In the genomic region with DNA sequence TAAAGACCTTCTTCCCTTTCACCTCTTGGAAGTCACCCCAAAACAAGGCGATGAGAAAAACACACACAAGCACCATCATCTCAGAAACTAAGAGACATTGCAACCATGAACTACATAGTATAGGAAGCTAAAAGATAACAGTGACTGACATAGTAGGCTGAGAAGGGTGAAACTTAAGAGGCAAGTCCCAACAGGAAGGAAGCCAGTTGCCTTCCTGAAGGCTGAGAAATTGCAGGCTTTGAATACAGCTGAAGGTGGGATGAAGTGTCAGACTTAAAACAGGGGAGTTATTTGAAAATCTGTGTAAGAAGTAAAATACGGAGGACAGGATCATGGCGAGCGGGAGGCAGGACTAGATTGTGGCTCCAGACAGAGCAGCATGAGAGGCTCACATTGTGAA, we compare ENCODE assay signal across 19 cellular contexts. TPM values are rescaled to one million over a fixed set of nuclear protein-coding genes. Genes with fewer than 3 reads are reported as not detected.
DNase-seq lines count a peak whose midpoint lies in the region; ATAC-seq, FAIRE-seq and TF ChIP-seq lines count a peak whose summit lies in the region.
"Had no signal": no experiment of that assay in that cellular context is flagged by ENCODE, and none has a peak within 500 bp of the region (broad histone marks: within the 10 kb centered on the region; RNA-seq: fewer than 3 reads in every experiment).

No MANE protein-coding gene starts in this region.

- WGBS in thyroid gland, 2 donors = 95 to 96% methylated on average over 4 of the region's 4 CpGs

- H3K27ac Mint-ChIP-seq in activated CD4-positive, alpha-beta T cell treated with anti-CD3 and anti-CD28 coated beads, Interleukin-2, amount 10 ng/mL, durations not matched to agents 7 days and 5 days = peak overlapping the region; percentile 58
- H3K27ac Mint-ChIP-seq in type B pancreatic cell = peak overlapping the region; percentile 16
- H3K27ac Mint-ChIP-seq: IgD-negative memory B cell had no signal

- H3K27me3 Mint-ChIP-seq in activated CD4-positive, alpha-beta T cell treated with anti-CD3 and anti-CD28 coated beads, Interleukin-2, amount 10 ng/mL, durations not matched to agents 7 days and 5 days = peaks cover 3% of the 10 kb centered on the region
- H3K27me3 Mint-ChIP-seq in type B pancreatic cell = no peaks in the 10 kb centered on the region
- H3K27me3 Mint-ChIP-seq: IgD-negative memory B cell had no signal

- ATAC-seq in GM21717 (IDR thresholded peaks at IDR 0.05; ENCODE audit: unreplicated experiment) = no peak

- intact Hi-C loops in thyroid gland (cut with DNase I) = no loop called here

- H3K36me3 Mint-ChIP-seq in activated CD4-positive, alpha-beta T cell treated with anti-CD3 and anti-CD28 coated beads, Interleukin-2, amount 10 ng/mL, durations not matched to agents 7 days and 5 days (ENCODE audit: low read depth) = peaks cover 65% of the 10 kb centered on the region
- H3K36me3 Mint-ChIP-seq in type B pancreatic cell = peaks cover 11% of the 10 kb centered on the region

- H3K27me3 ChIP-seq in bronchial epithelial cell (ENCODE audit: control insufficient read depth, insufficient read depth, low read length) = no peaks in the 10 kb centered on the region
- no peaks in the 10 kb centered on the region for H3K27me3 ChIP-seq in keratinocyte (ENCODE audit: control insufficient read depth, extremely low read depth, insufficient read depth, low read length)
- no peaks in the 10 kb centered on the region for H3K27me3 ChIP-seq in thyroid gland
- H3K27me3 ChIP-seq: BLaER1 treated with 17β-estradiol and CSF1 and Interleukin-3, amounts not matched to agents 10 nM and 100 nM had no signal

- H3K4me1 Mint-ChIP-seq in activated CD4-positive, alpha-beta T cell treated with anti-CD3 and anti-CD28 coated beads, Interleukin-2, amount 10 ng/mL, durations not matched to agents 7 days and 5 days = peaks cover 2% of the 10 kb centered on the region
- no peaks in the 10 kb centered on the region for H3K4me1 Mint-ChIP-seq in type B pancreatic cell (ENCODE audit: unreplicated experiment)

- peaks cover 23% of the 10 kb centered on the region for H3K4me1 ChIP-seq in keratinocyte (ENCODE audit: control insufficient read depth, extremely low read depth, insufficient read depth, low read length)
- H3K4me1 ChIP-seq in thyroid gland = peaks cover 3 to 5% of the 10 kb centered on the region in 2 donors
- H3K4me1 ChIP-seq: BLaER1 treated with 17β-estradiol and CSF1 and Interleukin-3, amounts not matched to agents 10 nM and 100 nM; HAP-1 had no signal

- H3K9me3 ChIP-seq in keratinocyte (ENCODE audit: control insufficient read depth, low read depth, low read length) = no peaks in the 10 kb centered on the region
- H3K9me3 ChIP-seq in thyroid gland = no peaks in the 10 kb centered on the region
- H3K9me3 ChIP-seq: HAP-1 had no signal

- peak overlapping the region; percentile 50 for H3K4me2 ChIP-seq in keratinocyte (ENCODE audit: control insufficient read depth, extremely low read depth, insufficient read depth, low read depth, low read length)
- H3K4me2 ChIP-seq: BLaER1 treated with 17β-estradiol and CSF1 and Interleukin-3, amounts not matched to agents 10 nM and 100 nM had no signal

- FAIRE-seq in bronchial epithelial cell (lab: Jason Lieb, UNC) = no peak
- FAIRE-seq in keratinocyte (lab: Jason Lieb, UNC) = peak; percentile 88

- no peak for TF ChIP-seq POLR2A in thyroid gland (IDR thresholded peaks at IDR 0.05)

- no peaks in the 10 kb centered on the region for H3K36me3 ChIP-seq in bronchial epithelial cell (ENCODE audit: control insufficient read depth, insufficient read depth, low read length)
- no peaks in the 10 kb centered on the region for H3K36me3 ChIP-seq in keratinocyte (ENCODE audit: control insufficient read depth in 2 of 2, extremely low read depth in 1 of 2, insufficient read depth in 2 of 2, low read length in 2 of 2)
- no peaks in the 10 kb centered on the region for H3K36me3 ChIP-seq in thyroid gland

- POLR2A ChIA-PET in activated CD4-positive, alpha-beta T cell treated with anti-CD3 and anti-CD28 coated beads, Interleukin-2, amount 10 ng/mL, durations not matched to agents 7 days and 5 days (lab: Charles Lee) = no interaction called here

- CTCF ChIA-PET in activated CD4-positive, alpha-beta T cell treated with anti-CD3 and anti-CD28 coated beads, Interleukin-2, amount 10 ng/mL, durations not matched to agents 7 days and 5 days (lab: Charles Lee) = interaction anchor here (1.6 kb wide), 1 partner anchor 26 kb away, joined by 3 read pairs; no protein-coding TSS in a partner anchor

- H3K9ac ChIP-seq in keratinocyte (ENCODE audit: control insufficient read depth, extremely low read depth, insufficient read depth, low read length) = peak overlapping the region; percentile 65
- H3K9ac ChIP-seq: BLaER1 treated with 17β-estradiol and CSF1 and Interleukin-3, amounts not matched to agents 10 nM and 100 nM had no signal

- H3K9me3 Mint-ChIP-seq in activated CD4-positive, alpha-beta T cell treated with anti-CD3 and anti-CD28 coated beads, Interleukin-2, amount 10 ng/mL, durations not matched to agents 7 days and 5 days = peaks cover 11% of the 10 kb centered on the region
- peaks cover 14% of the 10 kb centered on the region for H3K9me3 Mint-ChIP-seq in type B pancreatic cell

- H4K20me1 ChIP-seq in keratinocyte (ENCODE audit: control insufficient read depth, extremely low read depth, insufficient read depth, low read length) = no peaks in the 10 kb centered on the region
- H4K20me1 ChIP-seq: BLaER1 treated with 17β-estradiol and CSF1 and Interleukin-3, amounts not matched to agents 10 nM and 100 nM had no signal

- in situ Hi-C loops in ACHN (cut with HindIII; ENCODE audit: low pct_ligation_motif_present, low pct_unique_long_range_greater_than_20kb, low sequenced_read_pairs) = no loop called here

- no peaks in the 10 kb centered on the region for H3K79me2 ChIP-seq in keratinocyte (ENCODE audit: control insufficient read depth, insufficient read depth, low read length)

- H3K27ac ChIP-seq in keratinocyte (ENCODE audit: control insufficient read depth, insufficient read depth, low read length) (peak overlapping the region; percentile 69), thyroid gland (no peak overlapping the region)
- H3K27ac ChIP-seq: 22Rv1; BLaER1 treated with 17β-estradiol and CSF1 and Interleukin-3, amounts not matched to agents 10 nM and 100 nM; SK-N-MC had no signal

- H3K9me1 ChIP-seq in keratinocyte (ENCODE audit: control insufficient read depth, extremely low read depth, insufficient read depth, low read length) = no peaks in the 10 kb centered on the region

- no peak overlapping the region for H3K4me3 ChIP-seq in bronchial epithelial cell (ENCODE audit: low read depth, low read length)
- peak overlapping the region in 2 of 3 experiments; percentile 37 to 45 for H3K4me3 ChIP-seq in keratinocyte (ENCODE audit: control insufficient read depth in 2 of 3, extremely low read depth in 1 of 3, insufficient read depth in 2 of 3, low read depth in 1 of 3, low read length in 3 of 3)
- H3K4me3 ChIP-seq in thyroid gland (replicated peaks in 1 of 3) = no peak overlapping the region
- H3K4me3 ChIP-seq: HAP-1, SK-N-MC had no signal

- no peak for DNase-seq in activated CD4-positive, alpha-beta T cell treated with anti-CD3 and anti-CD28 coated beads, Interleukin-2, amount 10 ng/mL, durations not matched to agents 7 days and 5 days
- DNase-seq in activated CD4-positive, alpha-beta T cell treated with anti-CD3 and anti-CD28 coated beads for 48 hours = no peak
- DNase-seq in bronchial epithelial cell (ENCODE audit: low read depth) = peak; percentile 90
- DNase-seq in keratinocyte (ENCODE audit: low read depth, low spot score) = no peak
- DNase-seq in type B pancreatic cell (ENCODE audit: extremely low spot score, unreplicated experiment) = no peak
- no peak for DNase-seq in thyroid gland
- no peak for DNase-seq in ACHN
- DNase-seq: DMS153, NCI-H1436 treated with DMSO at 0.1 percent for 48 hours, NCI-H2081, NCI-H524 treated with DMSO at 0.1 percent for 48 hours had no signal

- dilution Hi-C loops in keratinocyte (cut with MboI; ENCODE audit: extremely low pct_ligation_motif_present, low sequenced_read_pairs) = no loop called here

- TF ChIP-seq CTCF in bronchial epithelial cell (IDR thresholded peaks at IDR 0.05; ENCODE audit: insufficient read depth, low read length, severe bottlenecking) (no peak), keratinocyte (optimal IDR thresholded peaks at IDR 0.05 in 1 of 3, IDR thresholded peaks at IDR 0.05 in 1 of 3, conservative IDR thresholded peaks at IDR 0.05 in 1 of 3; ENCODE audit: extremely low read depth in 1 of 3, insufficient read depth in 2 of 3, low read length in 3 of 3) (no peak), type B pancreatic cell (conservative IDR thresholded peaks at IDR 0.05) (no peak), thyroid gland (IDR thresholded peaks at IDR 0.05) (no peak)

- peak overlapping the region; percentile 90 for H2AFZ ChIP-seq in keratinocyte (ENCODE audit: control insufficient read depth, low read length)

- no peak overlapping the region for H3K4me3 Mint-ChIP-seq in activated CD4-positive, alpha-beta T cell treated with anti-CD3 and anti-CD28 coated beads, Interleukin-2, amount 10 ng/mL, durations not matched to agents 7 days and 5 days
- peak overlapping the region; percentile 18 for H3K4me3 Mint-ChIP-seq in type B pancreatic cell
- H3K4me3 Mint-ChIP-seq: IgD-negative memory B cell had no signal

RNA-seq across cellular contexts. Expression of a gene that starts 27.8 kb away (rescaled TPM):
- 10 to 100 TPM in 1 of 2 experiments, 1 to 10 TPM in 1; 9.9 to 11.4 TPM for total RNA-seq in activated CD4-positive, alpha-beta T cell treated with anti-CD3 and anti-CD28 coated beads, Interleukin-2, amount 10 ng/mL, durations not matched to agents 7 days and 5 days
- 1.3 and 6.7 TPM in 2 replicates for total RNA-seq in bronchial epithelial cell
- polyA plus RNA-seq in keratinocyte = 0.15 to 0.34 TPM (median 0.31 TPM) in 3 replicates
- 1.8 TPM for polyA plus RNA-seq in keratinocyte (2011; ENCODE audit: low read depth)
- 0.17 and 0.49 TPM in 2 replicates for polyA plus RNA-seq in keratinocyte (2011; cell fraction: cytosol; rRNA removed)
- polyA plus RNA-seq in keratinocyte (2011; cell fraction: nucleus; rRNA removed) = 0.33 and 0.98 TPM in 2 replicates
- polyA plus RNA-seq in keratinocyte (2012; ENCODE audit: low replicate concordance) = 0.19 and 1.6 TPM in 2 replicates
- 0.16 to 0.20 TPM in 2 of 3 replicates, not detected in the other for polyA minus RNA-seq in keratinocyte
- 2.7 TPM for polyA minus RNA-seq in keratinocyte (2011; cell fraction: cytosol; rRNA and poly(A)+ RNA removed)
- polyA minus RNA-seq in keratinocyte (2011; cell fraction: nucleus; rRNA and poly(A)+ RNA removed) = 0.85 and 1.9 TPM in 2 replicates
- 5.9 and 12.0 TPM in 2 replicates for total RNA-seq in type B pancreatic cell (ENCODE audit: low replicate concordance)
- total RNA-seq in thyroid gland = 10 to 100 TPM in 1 of 4 donors, 1 to 10 TPM in 3; 1.1 to 10.3 (median 6.6) TPM
- total RNA-seq: HT1080, OCI-LY7 had no signal

RNA-seq across cellular contexts. Expression of a gene that starts 55.7 kb away (rescaled TPM):
- total RNA-seq in activated CD4-positive, alpha-beta T cell treated with anti-CD3 and anti-CD28 coated beads, Interleukin-2, amount 10 ng/mL, durations not matched to agents 7 days and 5 days = under 1 TPM in 1 of 2 experiments, not detected in 1; 0.27 TPM
- total RNA-seq in bronchial epithelial cell = not detected in 2 replicates
- polyA plus RNA-seq in keratinocyte = not detected in 3 replicates
- polyA plus RNA-seq in keratinocyte (2011; ENCODE audit: low read depth) = not detected
- not detected in 2 replicates for polyA plus RNA-seq in keratinocyte (2011; cell fraction: cytosol; rRNA removed)
- 0.07 TPM in 1 of 2 replicates, not detected in the other for polyA plus RNA-seq in keratinocyte (2011; cell fraction: nucleus; rRNA removed)
- polyA plus RNA-seq in keratinocyte (2012; ENCODE audit: low replicate concordance) = not detected in 2 replicates
- polyA minus RNA-seq in keratinocyte = not detected in 3 replicates
- not detected for polyA minus RNA-seq in keratinocyte (2011; cell fraction: cytosol; rRNA and poly(A)+ RNA removed)
- polyA minus RNA-seq in keratinocyte (2011; cell fraction: nucleus; rRNA and poly(A)+ RNA removed) = not detected in 2 replicates
- 0.14 TPM in 1 of 2 replicates, not detected in the other for total RNA-seq in type B pancreatic cell (ENCODE audit: low replicate concordance)
- total RNA-seq in thyroid gland = under 1 TPM in 1 of 4 donors, not detected in 3; 0.45 TPM
- total RNA-seq: HT1080, OCI-LY7 had no signal
- polyA plus RNA-seq: IgD-negative memory B cell had no signal

Comparison
In these comparisons a context has a peak if more than half of its experiments do, and no peak if none do; other contexts are left out.
1. H3K4me3 ChIP-seq: peak in keratinocyte (2 of 3); none in bronchial epithelial cell (single experiment) and thyroid gland (0 of 3).